24 cellular contexts compared by ENCODE assay signal in genomic region chr7:96346291-96346953, GRCh38.
"Had no signal": no experiment of that assay in that cellular context is flagged by ENCODE, and none has a peak within 500 bp of the region (broad histone marks: within the 10 kb centered on the region; RNA-seq: fewer than 3 reads in every experiment).

No MANE protein-coding gene starts in this region.

- H3K36me3 ChIP-seq: brain microvascular endothelial cell, cardiac muscle cell, Peyer's patch, SJSA1 had no signal

- H3K36me3 Mint-ChIP-seq: activated CD8-positive, alpha-beta memory T cell treated with anti-CD3 and anti-CD28 coated beads, Interleukin-2, amount 10 ng/mL, durations not matched to agents 7 days and 5 days; activated naive CD4-positive, alpha-beta T cell treated with anti-CD3 and anti-CD28 coated beads, Interleukin-2, amount 50 U/mL, for 72 hours had no signal

- H3K9me3 Mint-ChIP-seq: activated B cell treated with CpG ODN at 0.5 μM for 24 hours; activated CD4-positive, alpha-beta T cell treated with anti-CD3 and anti-CD28 coated beads, Interleukin-2, amount 10 ng/mL, durations not matched to agents 24 days and 14 days; activated naive CD4-positive, alpha-beta T cell treated with anti-CD3 and anti-CD28 coated beads, Interleukin-2, amount 50 U/mL, for 72 hours; activated naive CD8-positive, alpha-beta T cell treated with anti-CD3 and anti-CD28 coated beads, Interleukin-2, amount 50 U/mL, for 24 hours; activated T-cell treated with anti-CD3 and anti-CD28 coated beads, Interleukin-2, amount 50 U/mL, for 24 hours; T-helper 1 cell treated with Interleukin-12 subunit alpha and Interleukin-12 subunit beta and Interleukin-4 antibody, amounts not matched to agents 30 μg/mL and 1 μg/mL, for 36 hours had no signal

- H3K4me1 ChIP-seq: SJSA1 had no signal

- DNase-seq: activated B cell treated with CpG ODN at 0.5 μM for 24 hours; activated CD4-positive, alpha-beta T cell treated with anti-CD3 and anti-CD28 coated beads for 1 hour; activated CD4-positive, alpha-beta T cell treated with anti-CD3 and anti-CD28 coated beads, Interleukin-2, amount 10 ng/mL, durations not matched to agents 24 days and 14 days; activated CD4-positive, alpha-beta T cell treated with anti-CD3 and anti-CD28 coated beads, Interleukin-2, amount 50 U/mL, for 48 hours; activated CD8-positive, alpha-beta memory T cell treated with anti-CD3 and anti-CD28 coated beads, Interleukin-2, amount 10 ng/mL, durations not matched to agents 7 days and 5 days; activated effector memory CD4-positive, alpha-beta T cell treated with anti-CD3 and anti-CD28 coated beads, Interleukin-2, amount 50 U/mL, for 16 hours; activated naive CD4-positive, alpha-beta T cell treated with Interleukin-2 at 50 U/mL for 16 hours; activated naive CD8-positive, alpha-beta T cell treated with anti-CD3 and anti-CD28 coated beads, Interleukin-2, amount 50 U/mL, for 24 hours; activated T-cell treated with anti-CD3 and anti-CD28 coated beads, Interleukin-2, amount 50 U/mL, for 24 hours; amygdala; brain microvascular endothelial cell; NCI-H1092; NCI-H1417; NCI-H1694 treated with DMSO at 0.1 percent for 48 hours; NCI-H2029 treated with DMSO at 0.1 percent for 48 hours; NCI-H345; NCI-H510A; Peyer's patch; SHP77 had no signal

- H3K27ac Mint-ChIP-seq: activated B cell treated with CpG ODN at 0.5 μM for 24 hours; activated CD4-positive, alpha-beta T cell treated with anti-CD3 and anti-CD28 coated beads, Interleukin-2, amount 10 ng/mL, durations not matched to agents 24 days and 14 days; activated CD8-positive, alpha-beta memory T cell treated with anti-CD3 and anti-CD28 coated beads, Interleukin-2, amount 10 ng/mL, durations not matched to agents 7 days and 5 days; activated naive CD4-positive, alpha-beta T cell treated with anti-CD3 and anti-CD28 coated beads, Interleukin-2, amount 50 U/mL, for 72 hours; activated naive CD8-positive, alpha-beta T cell treated with anti-CD3 and anti-CD28 coated beads, Interleukin-2, amount 50 U/mL, for 24 hours; activated T-cell treated with anti-CD3 and anti-CD28 coated beads, Interleukin-2, amount 50 U/mL, for 24 hours; T-helper 1 cell treated with Interleukin-12 subunit alpha and Interleukin-12 subunit beta and Interleukin-4 antibody, amounts not matched to agents 30 μg/mL and 1 μg/mL, for 36 hours had no signal

- H3K4me1 Mint-ChIP-seq: activated B cell treated with CpG ODN at 0.5 μM for 24 hours; activated CD4-positive, alpha-beta T cell treated with anti-CD3 and anti-CD28 coated beads, Interleukin-2, amount 10 ng/mL, durations not matched to agents 24 days and 14 days; activated CD8-positive, alpha-beta memory T cell treated with anti-CD3 and anti-CD28 coated beads, Interleukin-2, amount 10 ng/mL, durations not matched to agents 7 days and 5 days; activated naive CD8-positive, alpha-beta T cell treated with anti-CD3 and anti-CD28 coated beads, Interleukin-2, amount 50 U/mL, for 24 hours had no signal

- H3K9me3 ChIP-seq: Peyer's patch, SJSA1 had no signal

- H3K4me3 ChIP-seq: cardiac muscle cell, Peyer's patch, SJSA1 had no signal

- H3K27ac ChIP-seq: brain microvascular endothelial cell, cardiac muscle cell, KMS-11, Peyer's patch, SJSA1 had no signal

- H3K4me3 Mint-ChIP-seq: activated B cell treated with CpG ODN at 0.5 μM for 24 hours; activated CD4-positive, alpha-beta T cell treated with anti-CD3 and anti-CD28 coated beads, Interleukin-2, amount 10 ng/mL, durations not matched to agents 24 days and 14 days; activated CD8-positive, alpha-beta memory T cell treated with anti-CD3 and anti-CD28 coated beads, Interleukin-2, amount 10 ng/mL, durations not matched to agents 7 days and 5 days; activated naive CD8-positive, alpha-beta T cell treated with anti-CD3 and anti-CD28 coated beads, Interleukin-2, amount 50 U/mL, for 24 hours; activated T-cell treated with anti-CD3 and anti-CD28 coated beads, Interleukin-2, amount 50 U/mL, for 24 hours; T-helper 1 cell treated with Interleukin-12 subunit alpha and Interleukin-12 subunit beta and Interleukin-4 antibody, amounts not matched to agents 30 μg/mL and 1 μg/mL, for 36 hours had no signal

- ATAC-seq: activated CD8-positive, alpha-beta memory T cell treated with anti-CD3 and anti-CD28 coated beads, Interleukin-2, amount 10 ng/mL, durations not matched to agents 7 days and 5 days; activated naive CD4-positive, alpha-beta T cell treated with anti-CD3 and anti-CD28 coated beads, Interleukin-2, amount 50 U/mL, for 72 hours; activated naive CD8-positive, alpha-beta T cell treated with anti-CD3 and anti-CD28 coated beads, Interleukin-2, amount 50 U/mL, for 24 hours had no signal
